ENCODE assay signal across 1 cellular context in the genomic region with DNA sequence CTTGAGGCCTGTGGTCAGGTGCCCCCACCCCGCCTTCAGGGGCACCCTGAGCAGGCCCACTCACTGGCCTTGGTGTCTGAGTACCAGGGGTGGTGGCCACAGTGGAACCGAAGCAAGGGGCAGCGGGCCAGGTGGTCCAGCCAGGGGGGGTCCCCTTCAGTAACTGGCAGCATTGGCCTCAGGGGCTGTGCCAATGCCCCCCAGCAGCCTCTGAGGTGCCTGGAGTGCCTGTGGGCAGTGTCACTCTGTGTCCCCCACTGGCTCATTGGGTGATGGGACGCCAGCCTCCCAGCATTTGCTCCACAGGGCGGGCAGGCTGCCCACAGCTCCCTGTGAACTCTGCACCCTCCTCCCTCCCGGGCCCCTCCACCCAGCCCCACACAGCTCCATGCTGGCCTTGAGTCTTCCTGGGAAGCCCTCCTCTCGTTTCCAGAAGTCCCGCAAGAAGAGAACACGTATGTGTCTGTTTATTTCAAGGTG.
TF ChIP-seq lines count a peak whose summit lies in the region.

No MANE protein-coding gene starts in this region.

TF ChIP-seq in HepG2, 621 proteins besides CTCF, POLR2A, EP300 and RAD21 (continued from another document and continues in another):
- TF ChIP-seq, protein P1, sequence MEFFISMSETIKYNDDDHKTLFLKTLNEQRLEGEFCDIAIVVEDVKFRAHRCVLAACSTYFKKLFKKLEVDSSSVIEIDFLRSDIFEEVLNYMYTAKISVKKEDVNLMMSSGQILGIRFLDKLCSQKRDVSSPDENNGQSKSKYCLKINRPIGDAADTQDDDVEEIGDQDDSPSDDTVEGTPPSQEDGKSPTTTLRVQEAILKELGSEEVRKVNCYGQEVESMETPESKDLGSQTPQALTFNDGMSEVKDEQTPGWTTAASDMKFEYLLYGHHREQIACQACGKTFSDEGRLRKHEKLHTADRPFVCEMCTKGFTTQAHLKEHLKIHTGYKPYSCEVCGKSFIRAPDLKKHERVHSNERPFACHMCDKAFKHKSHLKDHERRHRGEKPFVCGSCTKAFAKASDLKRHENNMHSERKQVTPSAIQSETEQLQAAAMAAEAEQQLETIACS (CRISPR knock-in tag; IDR thresholded peaks at IDR 0.05) = no peak
- 0 out of 2 replicates have a peak, but pooled peaks have one; percentile 22 for TF ChIP-seq SAP130 (CRISPR knock-in tag; IDR thresholded peaks at IDR 0.05; ENCODE audit: low read depth)
- TF ChIP-seq ZNF883 (CRISPR knock-in tag; IDR thresholded peaks at IDR 0.05; ENCODE audit: not compliant biosample characterization) = no peak
- no peak for TF ChIP-seq ZNF644 (CRISPR knock-in tag; IDR thresholded peaks at IDR 0.05; ENCODE audit: low read depth)
- no peak for TF ChIP-seq ARNTL (CRISPR knock-in tag; IDR thresholded peaks at IDR 0.05)
- TF ChIP-seq, protein P2, sequence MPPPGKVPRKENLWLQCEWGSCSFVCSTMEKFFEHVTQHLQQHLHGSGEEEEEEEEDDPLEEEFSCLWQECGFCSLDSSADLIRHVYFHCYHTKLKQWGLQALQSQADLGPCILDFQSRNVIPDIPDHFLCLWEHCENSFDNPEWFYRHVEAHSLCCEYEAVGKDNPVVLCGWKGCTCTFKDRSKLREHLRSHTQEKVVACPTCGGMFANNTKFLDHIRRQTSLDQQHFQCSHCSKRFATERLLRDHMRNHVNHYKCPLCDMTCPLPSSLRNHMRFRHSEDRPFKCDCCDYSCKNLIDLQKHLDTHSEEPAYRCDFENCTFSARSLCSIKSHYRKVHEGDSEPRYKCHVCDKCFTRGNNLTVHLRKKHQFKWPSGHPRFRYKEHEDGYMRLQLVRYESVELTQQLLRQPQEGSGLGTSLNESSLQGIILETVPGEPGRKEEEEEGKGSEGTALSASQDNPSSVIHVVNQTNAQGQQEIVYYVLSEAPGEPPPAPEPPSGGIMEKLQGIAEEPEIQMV (CRISPR knock-in tag; IDR thresholded peaks at IDR 0.05; ENCODE audit: low read depth) = no peak
- TF ChIP-seq JUN (CRISPR knock-in tag; IDR thresholded peaks at IDR 0.05) = no peak
- TF ChIP-seq FOXK1 (CRISPR knock-in tag; IDR thresholded peaks at IDR 0.05; ENCODE audit: borderline replicate concordance, low read depth) = no peak
- TF ChIP-seq TOE1 (CRISPR knock-in tag; IDR thresholded peaks at IDR 0.05) = no peak
- no peak for TF ChIP-seq ZBTB3 (CRISPR knock-in tag; IDR thresholded peaks at IDR 0.05; ENCODE audit: borderline replicate concordance, low read depth)
- no peak for TF ChIP-seq NFE2L1 (CRISPR knock-in tag; IDR thresholded peaks at IDR 0.05; ENCODE audit: borderline replicate concordance)
- no peak for TF ChIP-seq ZFAT (CRISPR knock-in tag; conservative IDR thresholded peaks at IDR 0.05)
- no peak for TF ChIP-seq ZFX (CRISPR knock-in tag; IDR thresholded peaks at IDR 0.05; ENCODE audit: low read depth)
- no peak for TF ChIP-seq POGZ (CRISPR knock-in tag; IDR thresholded peaks at IDR 0.05)
- no peak for TF ChIP-seq ZC3H4 (CRISPR knock-in tag; IDR thresholded peaks at IDR 0.05; ENCODE audit: borderline replicate concordance)
- TF ChIP-seq, protein P3, sequence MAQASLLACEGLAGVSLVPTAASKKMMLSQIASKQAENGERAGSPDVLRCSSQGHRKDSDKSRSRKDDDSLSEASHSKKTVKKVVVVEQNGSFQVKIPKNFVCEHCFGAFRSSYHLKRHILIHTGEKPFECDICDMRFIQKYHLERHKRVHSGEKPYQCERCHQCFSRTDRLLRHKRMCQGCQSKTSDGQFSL (CRISPR knock-in tag; IDR thresholded peaks at IDR 0.05) = no peak
- TF ChIP-seq ZNF674 (CRISPR knock-in tag; IDR thresholded peaks at IDR 0.05; ENCODE audit: low read depth) = no peak
- 0 out of 2 replicates have a peak, but pooled peaks have one; percentile 14 for TF ChIP-seq SOX13 (IDR thresholded peaks at IDR 0.05)
- no peak for TF ChIP-seq SOX13 (CRISPR knock-in tag; conservative IDR thresholded peaks at IDR 0.05 in 1 of 2, IDR thresholded peaks at IDR 0.05 in 1 of 2)
- no peak for TF ChIP-seq TCF7L2 (IDR thresholded peaks at IDR 0.05; ENCODE audit: low read depth, low read length)
- TF ChIP-seq PTBP1 (IDR thresholded peaks at IDR 0.05; ENCODE audit: low read depth, low read length, poor library complexity, severe bottlenecking) = no peak
- no peak for TF ChIP-seq FOXK2 (IDR thresholded peaks at IDR 0.05)
- TF ChIP-seq CHD2 (IDR thresholded peaks at IDR 0.05; ENCODE audit: low read depth, low read length) = peak; percentile 82
- no peak for TF ChIP-seq IKZF1 (IDR thresholded peaks at IDR 0.05)
- no peak for TF ChIP-seq ZSCAN20 (CRISPR knock-in tag; IDR thresholded peaks at IDR 0.05; ENCODE audit: borderline replicate concordance)
- TF ChIP-seq, protein P4, sequence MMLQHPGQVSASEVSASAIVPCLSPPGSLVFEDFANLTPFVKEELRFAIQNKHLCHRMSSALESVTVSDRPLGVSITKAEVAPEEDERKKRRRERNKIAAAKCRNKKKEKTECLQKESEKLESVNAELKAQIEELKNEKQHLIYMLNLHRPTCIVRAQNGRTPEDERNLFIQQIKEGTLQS (CRISPR knock-in tag; IDR thresholded peaks at IDR 0.05) = no peak
- TF ChIP-seq ZBTB7B (CRISPR knock-in tag; IDR thresholded peaks at IDR 0.05) = 0 out of 2 replicates have a peak, but pooled peaks have one; percentile 15
- no peak for TF ChIP-seq RFX5 (IDR thresholded peaks at IDR 0.05; ENCODE audit: low read depth, low read length)
- TF ChIP-seq MAZ (IDR thresholded peaks at IDR 0.05; ENCODE audit: borderline replicate concordance, low read depth, low read length) = peak; percentile 17; the same call in 1 of the 2 replicates
- no peak for TF ChIP-seq MAZ (CRISPR knock-in tag; IDR thresholded peaks at IDR 0.05; ENCODE audit: low read depth)
- TF ChIP-seq HNF4G (IDR thresholded peaks at IDR 0.05; ENCODE audit: borderline replicate concordance, low read depth, low read length) = 0 out of 2 replicates have a peak, but pooled peaks have one; percentile 12
- TF ChIP-seq HNF4G (CRISPR knock-in tag; IDR thresholded peaks at IDR 0.05; ENCODE audit: borderline replicate concordance, low read depth) = no peak
- TF ChIP-seq TCF7 (IDR thresholded peaks at IDR 0.05; ENCODE audit: low read depth) = no peak
- no peak for TF ChIP-seq MAFF (IDR thresholded peaks at IDR 0.05; ENCODE audit: low read depth, low read length)
- TF ChIP-seq, protein P5, sequence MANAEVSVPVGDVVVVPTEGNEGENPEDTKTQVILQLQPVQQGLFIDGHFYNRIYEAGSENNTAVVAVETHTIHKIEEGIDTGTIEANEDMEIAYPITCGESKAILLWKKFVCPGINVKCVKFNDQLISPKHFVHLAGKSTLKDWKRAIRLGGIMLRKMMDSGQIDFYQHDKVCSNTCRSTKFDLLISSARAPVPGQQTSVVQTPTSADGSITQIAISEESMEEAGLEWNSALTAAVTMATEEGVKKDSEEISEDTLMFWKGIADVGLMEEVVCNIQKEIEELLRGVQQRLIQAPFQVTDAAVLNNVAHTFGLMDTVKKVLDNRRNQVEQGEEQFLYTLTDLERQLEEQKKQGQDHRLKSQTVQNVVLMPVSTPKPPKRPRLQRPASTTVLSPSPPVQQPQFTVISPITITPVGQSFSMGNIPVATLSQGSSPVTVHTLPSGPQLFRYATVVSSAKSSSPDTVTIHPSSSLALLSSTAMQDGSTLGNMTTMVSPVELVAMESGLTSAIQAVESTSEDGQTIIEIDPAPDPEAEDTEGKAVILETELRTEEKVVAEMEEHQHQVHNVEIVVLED (CRISPR knock-in tag; IDR thresholded peaks at IDR 0.05; ENCODE audit: borderline replicate concordance) = no peak
- TF ChIP-seq ELF3 (CRISPR knock-in tag; IDR thresholded peaks at IDR 0.05) = no peak
- TF ChIP-seq, protein P6, sequence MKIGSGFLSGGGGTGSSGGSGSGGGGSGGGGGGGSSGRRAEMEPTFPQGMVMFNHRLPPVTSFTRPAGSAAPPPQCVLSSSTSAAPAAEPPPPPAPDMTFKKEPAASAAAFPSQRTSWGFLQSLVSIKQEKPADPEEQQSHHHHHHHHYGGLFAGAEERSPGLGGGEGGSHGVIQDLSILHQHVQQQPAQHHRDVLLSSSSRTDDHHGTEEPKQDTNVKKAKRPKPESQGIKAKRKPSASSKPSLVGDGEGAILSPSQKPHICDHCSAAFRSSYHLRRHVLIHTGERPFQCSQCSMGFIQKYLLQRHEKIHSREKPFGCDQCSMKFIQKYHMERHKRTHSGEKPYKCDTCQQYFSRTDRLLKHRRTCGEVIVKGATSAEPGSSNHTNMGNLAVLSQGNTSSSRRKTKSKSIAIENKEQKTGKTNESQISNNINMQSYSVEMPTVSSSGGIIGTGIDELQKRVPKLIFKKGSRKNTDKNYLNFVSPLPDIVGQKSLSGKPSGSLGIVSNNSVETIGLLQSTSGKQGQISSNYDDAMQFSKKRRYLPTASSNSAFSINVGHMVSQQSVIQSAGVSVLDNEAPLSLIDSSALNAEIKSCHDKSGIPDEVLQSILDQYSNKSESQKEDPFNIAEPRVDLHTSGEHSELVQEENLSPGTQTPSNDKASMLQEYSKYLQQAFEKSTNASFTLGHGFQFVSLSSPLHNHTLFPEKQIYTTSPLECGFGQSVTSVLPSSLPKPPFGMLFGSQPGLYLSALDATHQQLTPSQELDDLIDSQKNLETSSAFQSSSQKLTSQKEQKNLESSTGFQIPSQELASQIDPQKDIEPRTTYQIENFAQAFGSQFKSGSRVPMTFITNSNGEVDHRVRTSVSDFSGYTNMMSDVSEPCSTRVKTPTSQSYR (CRISPR knock-in tag; IDR thresholded peaks at IDR 0.05; ENCODE audit: borderline replicate concordance) = peak; percentile 40; the same call in 1 of the 2 replicates
- TF ChIP-seq ZFP37 (CRISPR knock-in tag; IDR thresholded peaks at IDR 0.05; ENCODE audit: borderline replicate concordance) = no peak
- TF ChIP-seq ZNF292 (CRISPR knock-in tag; IDR thresholded peaks at IDR 0.05; ENCODE audit: borderline replicate concordance, low read depth) = 0 out of 2 replicates have a peak, but pooled peaks have one; percentile 13
- TF ChIP-seq MATR3 (CRISPR knock-in tag; IDR thresholded peaks at IDR 0.05) = no peak
- TF ChIP-seq, protein P7, sequence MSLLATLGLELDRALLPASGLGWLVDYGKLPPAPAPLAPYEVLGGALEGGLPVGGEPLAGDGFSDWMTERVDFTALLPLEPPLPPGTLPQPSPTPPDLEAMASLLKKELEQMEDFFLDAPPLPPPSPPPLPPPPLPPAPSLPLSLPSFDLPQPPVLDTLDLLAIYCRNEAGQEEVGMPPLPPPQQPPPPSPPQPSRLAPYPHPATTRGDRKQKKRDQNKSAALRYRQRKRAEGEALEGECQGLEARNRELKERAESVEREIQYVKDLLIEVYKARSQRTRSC (CRISPR knock-in tag; IDR thresholded peaks at IDR 0.05; ENCODE audit: low read depth) = no peak
- TF ChIP-seq, protein P8, sequence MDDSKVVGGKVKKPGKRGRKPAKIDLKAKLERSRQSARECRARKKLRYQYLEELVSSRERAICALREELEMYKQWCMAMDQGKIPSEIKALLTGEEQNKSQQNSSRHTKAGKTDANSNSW (CRISPR knock-in tag; IDR thresholded peaks at IDR 0.05; ENCODE audit: borderline replicate concordance) = no peak
- no peak for TF ChIP-seq SMARCE1 (IDR thresholded peaks at IDR 0.05; ENCODE audit: borderline replicate concordance)
- TF ChIP-seq, protein P9, sequence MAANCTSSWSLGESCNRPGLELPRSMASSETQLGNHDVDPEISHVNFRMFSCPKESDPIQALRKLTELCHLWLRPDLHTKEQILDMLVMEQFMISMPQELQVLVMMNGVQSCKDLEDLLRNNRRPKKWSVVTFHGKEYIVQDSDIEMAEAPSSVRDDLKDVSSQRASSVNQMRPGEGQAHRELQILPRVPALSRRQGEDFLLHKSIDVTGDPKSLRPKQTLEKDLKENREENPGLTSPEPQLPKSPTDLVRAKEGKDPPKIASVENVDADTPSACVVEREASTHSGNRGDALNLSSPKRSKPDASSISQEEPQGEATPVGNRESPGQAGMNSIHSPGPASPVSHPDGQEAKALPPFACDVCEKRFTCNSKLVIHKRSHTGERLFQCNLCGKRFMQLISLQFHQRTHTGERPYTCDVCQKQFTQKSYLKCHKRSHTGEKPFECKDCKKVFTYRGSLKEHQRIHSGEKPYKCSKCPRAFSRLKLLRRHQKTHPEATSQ (CRISPR knock-in tag; IDR thresholded peaks at IDR 0.05; ENCODE audit: borderline replicate concordance) = no peak
- no peak for TF ChIP-seq KLF16 (CRISPR knock-in tag; IDR thresholded peaks at IDR 0.05)
- TF ChIP-seq FOXO1 (CRISPR knock-in tag; IDR thresholded peaks at IDR 0.05) = peak; percentile 23; the same call in 1 of the 2 replicates
- TF ChIP-seq XBP1 (CRISPR knock-in tag; IDR thresholded peaks at IDR 0.05) = no peak
- TF ChIP-seq ZNF101 (CRISPR knock-in tag; IDR thresholded peaks at IDR 0.05; ENCODE audit: borderline replicate concordance, low read depth) = no peak
- no peak for TF ChIP-seq MYNN (CRISPR knock-in tag; IDR thresholded peaks at IDR 0.05; ENCODE audit: low read depth)
- TF ChIP-seq ZNF432 (CRISPR knock-in tag; IDR thresholded peaks at IDR 0.05; ENCODE audit: borderline replicate concordance) = no peak
- TF ChIP-seq, protein P10, sequence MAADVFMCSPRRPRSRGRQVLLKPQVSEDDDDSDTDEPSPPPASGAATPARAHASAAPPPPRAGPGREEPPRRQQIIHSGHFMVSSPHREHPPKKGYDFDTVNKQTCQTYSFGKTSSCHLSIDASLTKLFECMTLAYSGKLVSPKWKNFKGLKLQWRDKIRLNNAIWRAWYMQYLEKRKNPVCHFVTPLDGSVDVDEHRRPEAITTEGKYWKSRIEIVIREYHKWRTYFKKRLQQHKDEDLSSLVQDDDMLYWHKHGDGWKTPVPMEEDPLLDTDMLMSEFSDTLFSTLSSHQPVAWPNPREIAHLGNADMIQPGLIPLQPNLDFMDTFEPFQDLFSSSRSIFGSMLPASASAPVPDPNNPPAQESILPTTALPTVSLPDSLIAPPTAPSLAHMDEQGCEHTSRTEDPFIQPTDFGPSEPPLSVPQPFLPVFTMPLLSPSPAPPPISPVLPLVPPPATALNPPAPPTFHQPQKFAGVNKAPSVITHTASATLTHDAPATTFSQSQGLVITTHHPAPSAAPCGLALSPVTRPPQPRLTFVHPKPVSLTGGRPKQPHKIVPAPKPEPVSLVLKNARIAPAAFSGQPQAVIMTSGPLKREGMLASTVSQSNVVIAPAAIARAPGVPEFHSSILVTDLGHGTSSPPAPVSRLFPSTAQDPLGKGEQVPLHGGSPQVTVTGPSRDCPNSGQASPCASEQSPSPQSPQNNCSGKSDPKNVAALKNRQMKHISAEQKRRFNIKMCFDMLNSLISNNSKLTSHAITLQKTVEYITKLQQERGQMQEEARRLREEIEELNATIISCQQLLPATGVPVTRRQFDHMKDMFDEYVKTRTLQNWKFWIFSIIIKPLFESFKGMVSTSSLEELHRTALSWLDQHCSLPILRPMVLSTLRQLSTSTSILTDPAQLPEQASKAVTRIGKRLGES (CRISPR knock-in tag; IDR thresholded peaks at IDR 0.05; ENCODE audit: borderline replicate concordance) = no peak
- no peak for TF ChIP-seq ZNF484 (CRISPR knock-in tag; IDR thresholded peaks at IDR 0.05; ENCODE audit: borderline replicate concordance, low read depth)
